ENCODE assay signal across 12 cellular contexts in genomic region chr9:109108318-109108717, GRCh38. TPM values are rescaled to one million over a fixed set of nuclear protein-coding genes. Genes with fewer than 3 reads are reported as not detected.
A peak's percentile ranks its signal among the peaks of the same experiment; 100 is the strongest.
DNase-seq lines count a peak whose midpoint lies in the region; ATAC-seq and TF ChIP-seq lines count a peak whose summit lies in the region.
"Had no signal": no experiment of that assay in that cellular context is flagged by ENCODE, and none has a peak within 500 bp of the region (broad histone marks: within the 10 kb centered on the region; RNA-seq: fewer than 3 reads in every experiment).

No MANE protein-coding gene starts in this region.

- CTCF ChIA-PET in naive thymus-derived CD4-positive, alpha-beta T cell (lab: Charles Lee) = interaction anchor here (1.2 kb wide), 1 partner anchor 11 kb away, joined by 5 read pairs; no protein-coding TSS in a partner anchor

- H3K27ac Mint-ChIP-seq in naive thymus-derived CD4-positive, alpha-beta T cell = peak overlapping the region in 8 of 9 donors; percentile 82 to 98 (median 89)

- H3K9me2 ChIP-seq in DOHH2 (replicated peaks; ENCODE audit: control insufficient read depth, low read length) = no peaks in the 10 kb centered on the region

- peak overlapping the region in 8 of 10 donors; percentile 33 to 74 (median 64) for H3K4me3 Mint-ChIP-seq in naive thymus-derived CD4-positive, alpha-beta T cell
- H3K4me3 Mint-ChIP-seq: activated CD4-positive, alpha-beta memory T cell treated with anti-CD3 and anti-CD28 coated beads, Interleukin-2, amount 10 ng/mL, durations not matched to agents 7 days and 5 days had no signal

- H3K27me3 Mint-ChIP-seq in naive thymus-derived CD4-positive, alpha-beta T cell = no peaks in the 10 kb centered on the region

- H3K9me3 ChIP-seq in DOHH2 (ENCODE audit: control insufficient read depth, insufficient read depth, low read length) = peaks cover under 1% of the 10 kb centered on the region; the same call in 1 of the 2 replicates
- H3K9me3 ChIP-seq in naive thymus-derived CD4-positive, alpha-beta T cell (ENCODE audit: control insufficient read depth in 2 of 3, low read length in 3 of 3) = peaks cover 0 to 1% (median 0%) of the 10 kb centered on the region in 3 experiments
- H3K9me3 ChIP-seq: pancreas had no signal

- peak overlapping the region; percentile 10; the same call in 1 of the 2 replicates for H3K27ac ChIP-seq in DOHH2 (ENCODE audit: low read depth, low read length)
- peak overlapping the region; percentile 77 for H3K27ac ChIP-seq in naive thymus-derived CD4-positive, alpha-beta T cell (ENCODE audit: low read depth, low read length)

- peaks cover 8 to 28% (median 17%) of the 10 kb centered on the region in 5 donors for H3K36me3 Mint-ChIP-seq in naive thymus-derived CD4-positive, alpha-beta T cell

- H3K27me3 ChIP-seq in DOHH2 (ENCODE audit: control insufficient read depth, low read length) = no peaks in the 10 kb centered on the region
- no peaks in the 10 kb centered on the region for H3K27me3 ChIP-seq in naive thymus-derived CD4-positive, alpha-beta T cell (ENCODE audit: control insufficient read depth in 2 of 2, insufficient read depth in 2 of 2, low read length in 2 of 2)
- H3K27me3 ChIP-seq: pancreas had no signal

- TF ChIP-seq CTCF in DOHH2 (IDR thresholded peaks at IDR 0.05; ENCODE audit: low read depth, low read length, poor library complexity, severe bottlenecking) = no peak

- intact Hi-C loops in naive thymus-derived CD4-positive, alpha-beta T cell (cut with micrococcal nuclease) = no loop called here
- intact Hi-C loops in sciatic nerve (cut with DNase I) = no loop called here

- no peak for ATAC-seq in naive thymus-derived CD4-positive, alpha-beta T cell
- ATAC-seq in esophagus mucosa (no peak), sciatic nerve (no peak)

- H3K4me1 ChIP-seq in DOHH2 (ENCODE audit: control insufficient read depth, low read length) = peaks cover 61% of the 10 kb centered on the region
- H3K4me1 ChIP-seq in naive thymus-derived CD4-positive, alpha-beta T cell (ENCODE audit: control insufficient read depth in 2 of 2, insufficient read depth in 2 of 2, low read length in 2 of 2) = peaks cover 14 to 41% of the 10 kb centered on the region in 2 donors

- DNase-seq in NAMALWA (ENCODE audit: low spot score) (peak; percentile 49), astrocyte of the hippocampus (ENCODE audit: low read depth, low spot score) (peak; percentile 51), NCI-H2171 treated with DMSO at 0.1 percent for 48 hours (lab: John Stamatoyannopoulos, UW) (no peak), sciatic nerve (ENCODE audit: low spot score) (no peak), NCI-H774 (lab: John Stamatoyannopoulos, UW) (no peak)
- DNase-seq in naive thymus-derived CD4-positive, alpha-beta T cell = no peak
- DNase-seq: activated CD4-positive, alpha-beta memory T cell treated with anti-CD3 and anti-CD28 coated beads, Interleukin-2, amount 10 ng/mL, durations not matched to agents 7 days and 5 days; NCI-H1930; pancreas; stimulated activated naive CD4-positive, alpha-beta T cell had no signal

- peak overlapping the region; percentile 34 for H3K4me3 ChIP-seq in DOHH2 (ENCODE audit: low read length)
- H3K4me3 ChIP-seq in naive thymus-derived CD4-positive, alpha-beta T cell (ENCODE audit: low read length) = no peak overlapping the region
- H3K4me3 ChIP-seq: pancreas had no signal

- H3K36me3 ChIP-seq in DOHH2 (ENCODE audit: control insufficient read depth, low read length) = peaks cover 43% of the 10 kb centered on the region
- H3K36me3 ChIP-seq in naive thymus-derived CD4-positive, alpha-beta T cell (ENCODE audit: control insufficient read depth in 2 of 3, insufficient read depth in 3 of 3, low read length in 3 of 3) = peaks cover 0 to 13% (median 7%) of the 10 kb centered on the region in 3 experiments
- H3K36me3 ChIP-seq: pancreas had no signal

- peaks cover 99% of the 10 kb centered on the region for H3K79me2 ChIP-seq in DOHH2 (ENCODE audit: control insufficient read depth, low read length)

- peaks cover 8% of the 10 kb centered on the region for H3F3A ChIP-seq in DOHH2 (ENCODE audit: control insufficient read depth, insufficient read depth)

- peak overlapping the region; percentile 50 for H3K4me2 ChIP-seq in DOHH2 (ENCODE audit: low read length)

- H3K9me3 Mint-ChIP-seq in naive thymus-derived CD4-positive, alpha-beta T cell = peaks cover 1 to 9% (median 3%) of the 10 kb centered on the region in 11 donors

- peaks cover 16% of the 10 kb centered on the region for H4K20me1 ChIP-seq in DOHH2 (ENCODE audit: control insufficient read depth, insufficient read depth, low read depth, low read length)

- H3K4me1 Mint-ChIP-seq in naive thymus-derived CD4-positive, alpha-beta T cell = peaks cover 48 to 81% (median 78%) of the 10 kb centered on the region in 7 donors

- POLR2A ChIA-PET in naive thymus-derived CD4-positive, alpha-beta T cell (lab: Charles Lee) = interaction anchor here (0.6 to 3.5 kb wide), 4 partner anchors 11 to 1809 kb away, joined by 3 to 34 read pairs (median 7); partner anchors contain the start of gene TMEM245

RNA-seq across cellular contexts. Expression of gene TMEM245, which starts 11.4 kb away (rescaled TPM):
- total RNA-seq in naive thymus-derived CD4-positive, alpha-beta T cell = 10 to 100 TPM; 25.5 to 76.7 (median 29.2) TPM
- polyA plus RNA-seq in naive thymus-derived CD4-positive, alpha-beta T cell = 10 to 100 TPM; 26.6 to 31.9 TPM
- total RNA-seq in esophagus mucosa (13.8 TPM), sciatic nerve (92.6 TPM)

RNA-seq across cellular contexts. Expression of gene FRRS1L, which starts 58.7 kb away (rescaled TPM):
- not detected for total RNA-seq in naive thymus-derived CD4-positive, alpha-beta T cell
- polyA plus RNA-seq in naive thymus-derived CD4-positive, alpha-beta T cell = not detected
- total RNA-seq in esophagus mucosa (not detected), sciatic nerve (12.8 TPM)
- total RNA-seq: activated CD4-positive, alpha-beta memory T cell treated with anti-CD3 and anti-CD28 coated beads, Interleukin-2, amount 10 ng/mL, durations not matched to agents 7 days and 5 days had no signal

Comparison
In these comparisons a context has a peak if more than half of its experiments do, and no peak if none do; other contexts are left out.
1. DNase-seq: peak in NAMALWA (single experiment) and astrocyte of the hippocampus (single experiment); none in naive thymus-derived CD4-positive, alpha-beta T cell (0 of 9), NCI-H2171 treated with DMSO at 0.1 percent for 48 hours (single experiment), sciatic nerve (single experiment) and NCI-H774 (single experiment).
2. RNA of gene FRRS1L, which starts 58.7 kb away (total RNA-seq): 12.8 TPM in sciatic nerve (single experiment); not detected in naive thymus-derived CD4-positive, alpha-beta T cell and not detected in esophagus mucosa (single experiment); every median in the first group is over 10 times any median in the second.